8 cellular contexts compared by ENCODE assay signal in genomic region chr4:56909083-56909981, GRCh38. TPM values are rescaled to one million over a fixed set of nuclear protein-coding genes. Genes with fewer than 3 reads are reported as not detected.
A peak's percentile ranks its signal among the peaks of the same experiment; 100 is the strongest.
DNase-seq lines count a peak whose midpoint lies in the region; ATAC-seq, FAIRE-seq and TF ChIP-seq lines count a peak whose summit lies in the region.

No MANE protein-coding gene starts in this region.

- peaks cover 3% of the 10 kb centered on the region for H3K27me3 ChIP-seq in foreskin keratinocyte
- H3K27me3 ChIP-seq in neural cell (ENCODE audit: insufficient read depth, low read depth, low read length): peaks cover 20% of the 10 kb centered on the region

- peak; percentile 37 for ATAC-seq in GM18511 (IDR thresholded peaks at IDR 0.05; ENCODE audit: unreplicated experiment)
- ATAC-seq in HG02970 (IDR thresholded peaks at IDR 0.05; ENCODE audit: low FRiP score, unreplicated experiment): peak; percentile 16
- peak; percentile 22 for ATAC-seq in foreskin keratinocyte

- peaks cover 33% of the 10 kb centered on the region for H3K79me2 ChIP-seq in neural cell (replicated peaks; ENCODE audit: insufficient read depth, low read length)

- H3K9ac ChIP-seq in neural cell (ENCODE audit: low read length): peak overlapping the region; percentile 50

- peaks cover 6% of the 10 kb centered on the region for H3F3A ChIP-seq in neural cell (ENCODE audit: insufficient read depth, low read length, poor library complexity, severe bottlenecking)

- H3K4me1 ChIP-seq in foreskin keratinocyte: peaks cover 8% of the 10 kb centered on the region

- H3K27ac ChIP-seq in foreskin keratinocyte (peak overlapping the region; percentile 38), neural cell (ENCODE audit: low read length) (no peak overlapping the region)

- no peaks in the 10 kb centered on the region for H4K20me1 ChIP-seq in neural cell (ENCODE audit: insufficient read depth)

- no peaks in the 10 kb centered on the region for H3K36me3 ChIP-seq in neural cell (ENCODE audit: insufficient read depth, low read length)

- peak overlapping the region; percentile 71 for H3K4me2 ChIP-seq in neural cell (ENCODE audit: low read length)

- no peaks in the 10 kb centered on the region for H3K9me3 ChIP-seq in neural cell (ENCODE audit: low read length)

- no peaks in the 10 kb centered on the region for H3K9me2 ChIP-seq in neural cell (ENCODE audit: insufficient read depth, low read length)

- no peak for FAIRE-seq in urothelium cell line (lab: Jason Lieb, UNC)

- no peak for TF ChIP-seq RAD21 in neural cell (conservative IDR thresholded peaks at IDR 0.05)

- H2AFZ ChIP-seq in neural cell (ENCODE audit: low read depth, low read length): peak overlapping the region; percentile 60

- TF ChIP-seq EP300 in neural cell (conservative IDR thresholded peaks at IDR 0.05; ENCODE audit: poor library complexity, severe bottlenecking): no peak

- H3K4me3 ChIP-seq in neural cell (ENCODE audit: low read length): peak overlapping the region; percentile 87

- TF ChIP-seq CTCF in foreskin keratinocyte (conservative IDR thresholded peaks at IDR 0.05) (no peak), neural cell (IDR thresholded peaks at IDR 0.05; ENCODE audit: poor library complexity, severe bottlenecking) (no peak)

- DNase-seq in AG08395 (ENCODE audit: low spot score) (peak; percentile 65), NOMO-1 treated with DMSO at 0.1 percent for 48 hours (lab: John Stamatoyannopoulos, UW; ENCODE audit: unreplicated experiment) (peak; percentile 60), foreskin keratinocyte (peak; percentile 26 to 59), urothelium cell line (ENCODE audit: low spot score) (peak; percentile 52)
- DNase-seq in activated gamma-delta T cell treated with anti-CD3 and anti-CD28 coated beads, Interleukin-2, amount 50 U/mL, for 16 hours (ENCODE audit: low read depth): peak; percentile 22

TF ChIP-seq in neural cell, 6 proteins besides CTCF, POLR2A, EP300 and RAD21:
- TF ChIP-seq EZH2 (IDR thresholded peaks at IDR 0.05; ENCODE audit: borderline replicate concordance, insufficient read depth, low read length, poor library complexity, severe bottlenecking) (no peak), MXI1 (conservative IDR thresholded peaks at IDR 0.05; ENCODE audit: poor library complexity, severe bottlenecking) (peak; percentile 27)

RNA-seq across cellular contexts. Expression of gene REST, which starts 1.6 kb away (rescaled TPM):
- 30.4 and 35.4 TPM in 2 replicates for total RNA-seq in foreskin keratinocyte
- polyA plus RNA-seq in foreskin keratinocyte: 4.4 TPM in 2 replicates
- polyA plus RNA-seq in neural cell: 2.8 and 3.2 TPM in 2 replicates
- 6.1 and 7.8 TPM in 2 replicates for polyA minus RNA-seq in neural cell
